ENCODE assay signal across 8 cellular contexts in genomic region chr2:50746526-50746925, GRCh38.
DNase-seq lines count a peak whose midpoint lies in the region; ATAC-seq and FAIRE-seq lines count a peak whose summit lies in the region.

No MANE protein-coding gene starts in this region.

- no peaks in the 10 kb centered on the region for H3K4me1 Mint-ChIP-seq in T-cell

- H3K9me3 ChIP-seq in MG63, result no peaks in the 10 kb centered on the region

- peaks cover 2 to 11% (median 4%) of the 10 kb centered on the region in 3 donors for H3K9me3 Mint-ChIP-seq in T-cell

- POLR2A ChIA-PET in T-cell (lab: Charles Lee), result no interaction called here

- no peak overlapping the region for H3K4me3 ChIP-seq in MG63

- no peaks in the 10 kb centered on the region for H3K27me3 Mint-ChIP-seq in T-cell

- H3K27ac Mint-ChIP-seq in T-cell, result no peak overlapping the region

- DNase-seq in COR-L47 (lab: John Stamatoyannopoulos, UW) (peak; percentile 26), MG63 (peak; percentile 32), dermis microvascular lymphatic vessel endothelial cell (ENCODE audit: low read depth in 2 of 2) (peak; percentile 1 to 3), urothelium cell line (ENCODE audit: low spot score) (peak; percentile 44), T-cell (no peak)

- no peaks in the 10 kb centered on the region for H3K36me3 Mint-ChIP-seq in T-cell

- no peaks in the 10 kb centered on the region for H3K27me3 ChIP-seq in MG63

- no peaks in the 10 kb centered on the region for H3K36me3 ChIP-seq in MG63

- ATAC-seq in GM19328 (IDR thresholded peaks at IDR 0.05; ENCODE audit: unreplicated experiment) (peak; percentile 81), GM19452 (IDR thresholded peaks at IDR 0.05; ENCODE audit: unreplicated experiment) (no peak), GM18870 (IDR thresholded peaks at IDR 0.05; ENCODE audit: unreplicated experiment) (no peak), T-cell (replicated peaks in 1 of 4) (no peak)

- CTCF ChIA-PET in T-cell (lab: Charles Lee), result interaction anchor here in 1 of 2 donors (0.6 kb wide), 1 partner anchor 190 kb away, joined by 3 read pairs; no protein-coding TSS in a partner anchor

- no peak overlapping the region for H3K4me3 Mint-ChIP-seq in T-cell

- FAIRE-seq in urothelium cell line (lab: Jason Lieb, UNC), result no peak

Comparison
In these comparisons a context has a peak if more than half of its experiments do, and no peak if none do; other contexts are left out.
1. DNase-seq: peak in COR-L47 (single experiment), MG63 (single experiment), dermis microvascular lymphatic vessel endothelial cell (2 of 2) and urothelium cell line (single experiment); none in T-cell (0 of 34).